Comparison of ENCODE assay signal across 29 cellular contexts in genomic region chr2:54534625-54535024, GRCh38.
DNase-seq lines count a peak whose midpoint lies in the region; ATAC-seq and TF ChIP-seq lines count a peak whose summit lies in the region.
"Had no signal": no experiment of that assay in that cellular context is flagged by ENCODE, and none has a peak within 500 bp of the region (broad histone marks: within the 10 kb centered on the region; RNA-seq: fewer than 3 reads in every experiment).

No MANE protein-coding gene starts in this region.

- H3K4me1 ChIP-seq in left ventricle myocardium inferior = peaks cover 95% of the 10 kb centered on the region

- H3K27me3 Mint-ChIP-seq in chondrocyte (ENCODE audit: low read depth) = no peaks in the 10 kb centered on the region
- H3K27me3 Mint-ChIP-seq in mesothelial cell of epicardium (ENCODE audit: low read depth) = no peaks in the 10 kb centered on the region
- H3K27me3 Mint-ChIP-seq: naive B cell had no signal

- ATAC-seq in left cardiac atrium (no peak), sciatic nerve (no peak), GM21529 (IDR thresholded peaks at IDR 0.05; ENCODE audit: unreplicated experiment) (no peak), GM18873 (IDR thresholded peaks at IDR 0.05; ENCODE audit: low FRiP score, unreplicated experiment) (no peak)
- ATAC-seq: left ventricle myocardium superior had no signal

- H3K36me3 ChIP-seq in left ventricle myocardium inferior = peaks cover 53% of the 10 kb centered on the region
- H3K36me3 ChIP-seq: HAP-1 had no signal

- H3K4me3 Mint-ChIP-seq in chondrocyte (ENCODE audit: unreplicated experiment) = no peak overlapping the region
- H3K4me3 Mint-ChIP-seq in mesothelial cell of epicardium = no peak overlapping the region
- H3K4me3 Mint-ChIP-seq: activated CD4-positive, alpha-beta memory T cell treated with anti-CD3 and anti-CD28 coated beads, Interleukin-2, amount 10 ng/mL, durations not matched to agents 7 days and 5 days; CD4-positive, CD25-positive, alpha-beta regulatory T cell; naive B cell had no signal

- intact Hi-C loops in left ventricle myocardium inferior (cut with micrococcal nuclease) = no loop called here
- intact Hi-C loops in left cardiac atrium (cut with DNase I) = no loop called here
- intact Hi-C loops in sciatic nerve (cut with DNase I) = no loop called here

- no peaks in the 10 kb centered on the region for H3K9me3 Mint-ChIP-seq in chondrocyte (ENCODE audit: low read depth)
- no peaks in the 10 kb centered on the region for H3K9me3 Mint-ChIP-seq in mesothelial cell of epicardium
- H3K9me3 Mint-ChIP-seq: activated CD4-positive, alpha-beta memory T cell treated with anti-CD3 and anti-CD28 coated beads, Interleukin-2, amount 10 ng/mL, durations not matched to agents 7 days and 5 days; CD4-positive, CD25-positive, alpha-beta regulatory T cell; naive B cell had no signal

- no peaks in the 10 kb centered on the region for H3K27me3 ChIP-seq in left ventricle myocardium inferior (ENCODE audit: low read depth)
- H3K27me3 ChIP-seq: upper lobe of left lung had no signal

- no peak for TF ChIP-seq CTCF in left ventricle myocardium inferior (IDR thresholded peaks at IDR 0.05; ENCODE audit: borderline replicate concordance)
- TF ChIP-seq CTCF in chondrocyte (IDR thresholded peaks at IDR 0.05) = no peak
- TF ChIP-seq CTCF in mesothelial cell of epicardium (IDR thresholded peaks at IDR 0.05; ENCODE audit: unreplicated experiment) = no peak

- no peak overlapping the region for H3K4me3 ChIP-seq in left ventricle myocardium inferior
- H3K4me3 ChIP-seq: HAP-1, upper lobe of left lung had no signal

- H3K36me3 Mint-ChIP-seq in chondrocyte (ENCODE audit: low read depth) = peaks cover 30% of the 10 kb centered on the region
- peaks cover 21% of the 10 kb centered on the region for H3K36me3 Mint-ChIP-seq in mesothelial cell of epicardium
- H3K36me3 Mint-ChIP-seq: CD4-positive, CD25-positive, alpha-beta regulatory T cell had no signal

- DNase-seq in left ventricle myocardium inferior (no peak), left cardiac atrium (no peak), chondrocyte (ENCODE audit: low spot score) (no peak), mesothelial cell of epicardium (ENCODE audit: low spot score in 2 of 2, unreplicated experiment in 2 of 2) (no peak), GM19240 (ENCODE audit: insufficient read length, low spot score) (no peak), sciatic nerve (ENCODE audit: low spot score) (no peak)
- DNase-seq: 8988T; activated CD4-positive, alpha-beta memory T cell treated with anti-CD3 and anti-CD28 coated beads, Interleukin-2, amount 10 ng/mL, durations not matched to agents 7 days and 5 days; activated CD4-positive, CD25-positive, alpha-beta regulatory T cell treated with anti-CD3 and anti-CD28 coated beads, Interleukin-2, amount 50 U/mL, for 72 hours; activated CD8-positive, alpha-beta memory T cell treated with anti-CD3 and anti-CD28 coated beads, Interleukin-2, amount 50 U/mL, for 4 hours; activated naive CD4-positive, alpha-beta T cell treated with Interleukin-2 at 50 U/mL for 16 hours; CD4-positive, CD25-positive, alpha-beta regulatory T cell; Kasumi-1; left ventricle myocardium superior; MV-4-11; naive B cell; NCI-H1436; NCI-H2081 treated with DMSO at 0.1 percent for 48 hours; NCI-H2227 treated with DMSO at 0.1 percent for 48 hours; NCI-H526; occipital lobe; SHP77; stimulated activated CD4-positive, alpha-beta T cell treated with anti-CD3 and anti-CD28 coated beads, Interleukin-15, amount 100 ng/mL, for 24 hours; stimulated activated CD4-positive, alpha-beta T cell treated with anti-CD3 and anti-CD28 coated beads, Interleukin-4, amount 100 ng/mL, for 4 hours; T-helper 2 cell; upper lobe of left lung had no signal

- H3K9me3 ChIP-seq in left ventricle myocardium inferior (replicated peaks) = no peaks in the 10 kb centered on the region
- H3K9me3 ChIP-seq: HAP-1, upper lobe of left lung had no signal

- peaks cover 15% of the 10 kb centered on the region for H3K4me1 Mint-ChIP-seq in chondrocyte (ENCODE audit: low read depth)
- H3K4me1 Mint-ChIP-seq in mesothelial cell of epicardium = peaks cover 40% of the 10 kb centered on the region

- peak overlapping the region; percentile 27 for H3K27ac ChIP-seq in left ventricle myocardium inferior (replicated peaks)

- H3K27ac Mint-ChIP-seq in chondrocyte (ENCODE audit: unreplicated experiment) (peak overlapping the region; percentile 96), mesothelial cell of epicardium (peak overlapping the region; percentile 74)
- H3K27ac Mint-ChIP-seq: activated CD4-positive, alpha-beta memory T cell treated with anti-CD3 and anti-CD28 coated beads, Interleukin-2, amount 10 ng/mL, durations not matched to agents 7 days and 5 days had no signal
